In the genomic region with DNA sequence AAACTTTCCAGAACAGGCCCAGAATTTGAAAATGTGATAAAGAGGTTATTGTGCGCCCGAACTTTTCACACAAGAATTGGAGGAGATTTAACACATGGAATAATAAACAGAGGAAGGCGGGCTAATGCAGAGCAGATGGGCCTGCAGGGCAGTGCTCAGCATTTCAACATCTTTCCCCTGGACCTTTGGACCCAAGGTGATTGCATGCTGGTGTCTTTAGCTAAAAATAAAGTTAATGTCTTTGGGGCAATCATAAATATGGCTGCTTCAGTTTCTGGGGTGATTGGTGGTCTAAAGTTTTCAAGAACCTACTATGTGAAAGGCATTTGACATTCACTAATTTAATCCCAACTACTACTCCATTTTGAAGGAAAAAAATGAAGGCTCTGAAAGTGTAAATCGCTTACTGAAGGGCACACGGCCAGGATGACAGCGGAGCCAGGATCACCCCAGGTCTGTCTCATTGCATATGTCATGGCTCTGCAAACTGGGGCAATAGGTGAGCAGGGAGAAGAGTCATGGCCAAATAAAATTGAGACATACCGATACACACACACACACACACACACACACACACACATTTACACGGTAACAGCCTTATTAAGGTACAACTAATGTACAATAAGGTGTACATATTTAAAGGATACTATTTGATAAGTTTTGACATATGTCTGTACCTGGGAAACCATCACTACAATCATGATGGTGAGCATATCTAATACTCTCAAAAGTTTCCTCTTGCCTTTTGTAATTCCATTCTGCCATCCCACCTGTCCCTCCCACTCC, we compare ENCODE assay signal across 19 cellular contexts. TPM values are rescaled to one million over a fixed set of nuclear protein-coding genes. Genes with fewer than 3 reads are reported as not detected.
DNase-seq lines count a peak whose midpoint lies in the region; ATAC-seq and TF ChIP-seq lines count a peak whose summit lies in the region.
"Had no signal": no experiment of that assay in that cellular context is flagged by ENCODE, and none has a peak within 500 bp of the region (broad histone marks: within the 10 kb centered on the region; RNA-seq: fewer than 3 reads in every experiment).

No MANE protein-coding gene starts in this region.

- H3K4me1 ChIP-seq in HEK293 (ENCODE audit: control insufficient read depth, insufficient read depth, low read length) (no peaks in the 10 kb centered on the region), hepatocyte (ENCODE audit: insufficient read depth) (no peaks in the 10 kb centered on the region), right lobe of liver (peaks cover 0 to 6% (median 3%) of the 10 kb centered on the region in 4 donors), SJCRH30 (no peaks in the 10 kb centered on the region)
- H3K4me1 ChIP-seq: BE2C had no signal

- CTCF ChIA-PET in HEK293 (lab: Yijun Ruan, JAX) = no interaction called here

- 96% methylated on average over 8 of the region's 8 CpGs for WGBS in hepatocyte (ENCODE audit: low lambda C conversion rate, missing lambda C conversion rate)
- 40% methylated on average over 8 of the region's 8 CpGs for WGBS in right lobe of liver (ENCODE audit: insufficient coverage, low coverage, low lambda C conversion rate, missing lambda C conversion rate)

- intact Hi-C loops in right lobe of liver (cut with DNase I) = no loop called here

- no peaks in the 10 kb centered on the region for H3K27me3 ChIP-seq in hepatocyte
- no peaks in the 10 kb centered on the region for H3K27me3 ChIP-seq in right lobe of liver
- H3K27me3 ChIP-seq in SJCRH30 = no peaks in the 10 kb centered on the region
- H3K27me3 ChIP-seq: BE2C had no signal

- H3K9me3 ChIP-seq in HEK293 (ENCODE audit: control insufficient read depth, insufficient read depth, low read depth, low read length) (no peaks in the 10 kb centered on the region), hepatocyte (ENCODE audit: low read depth) (peaks cover 7% of the 10 kb centered on the region), right lobe of liver (no peaks in the 10 kb centered on the region), SJCRH30 (replicated peaks) (no peaks in the 10 kb centered on the region)
- H3K9me3 ChIP-seq: BE2C had no signal

- no peaks in the 10 kb centered on the region for H4K20me1 ChIP-seq in hepatocyte (ENCODE audit: insufficient read depth, poor library complexity, severe bottlenecking)

- H3K9me2 ChIP-seq in hepatocyte (replicated peaks; ENCODE audit: insufficient read depth) = no peaks in the 10 kb centered on the region

- ATAC-seq in right lobe of liver (peak; percentile 93 to 97 (median 94)), HG03108 (IDR thresholded peaks at IDR 0.05; ENCODE audit: unreplicated experiment) (no peak)

- DNase-seq in cerebellum (ENCODE audit: low spot score) (peak; percentile 31), hepatocyte (ENCODE audit: low spot score) (no peak), right lobe of liver (peak; percentile 34 to 82 (median 66)), occipital lobe (lab: John Stamatoyannopoulos, UW) (no peak), SJCRH30 (no peak), DMS53 (lab: John Stamatoyannopoulos, UW) (no peak)
- DNase-seq: ACHN; BE2C; CD4-positive, CD25-positive, alpha-beta regulatory T cell; CD8-positive, alpha-beta memory T cell; COR-L47; DMS 273 treated with DMSO at 0.1 percent for 48 hours; GDM1; GOT3; H7; KG1 had no signal

- POLR2A ChIA-PET in HEK293 (lab: Yijun Ruan, JAX) = no interaction called here

- H3K79me2 ChIP-seq in hepatocyte = no peaks in the 10 kb centered on the region

- no peak overlapping the region for H3K4me2 ChIP-seq in hepatocyte

- no peak overlapping the region for H3K27ac ChIP-seq in HEK293 (ENCODE audit: extremely low read depth, low read depth, low read length)
- peak overlapping the region; percentile 23 for H3K27ac ChIP-seq in hepatocyte
- peak overlapping the region in 2 of 3 donors; percentile 43 to 76 for H3K27ac ChIP-seq in right lobe of liver
- no peak overlapping the region for H3K27ac ChIP-seq in SJCRH30

- TF ChIP-seq CTCF in HEK293 (tag by site-specific recombination; IDR thresholded peaks at IDR 0.05) (no peak), hepatocyte (IDR thresholded peaks at IDR 0.05; ENCODE audit: poor library complexity) (no peak), right lobe of liver (IDR thresholded peaks at IDR 0.05) (no peak)

- TF ChIP-seq POLR2A in right lobe of liver (IDR thresholded peaks at IDR 0.05) = no peak

- no peak overlapping the region for H2AFZ ChIP-seq in hepatocyte

- H3K36me3 ChIP-seq in HEK293 (ENCODE audit: control insufficient read depth in 2 of 2, insufficient read depth in 1 of 2, low read length in 2 of 2) (peaks cover 0 to 16% of the 10 kb centered on the region in 2 experiments; a peak in 1 of 3 replicates), hepatocyte (replicated peaks; ENCODE audit: insufficient read depth, low read depth) (peaks cover 14% of the 10 kb centered on the region), right lobe of liver (peaks cover 0 to 9% (median 3%) of the 10 kb centered on the region in 4 donors), SJCRH30 (no peaks in the 10 kb centered on the region)
- H3K36me3 ChIP-seq: BE2C had no signal

- H3K4me3 ChIP-seq in HEK293 (ENCODE audit: low read depth, low read length) = no peak overlapping the region
- no peak overlapping the region for H3K4me3 ChIP-seq in hepatocyte
- no peak overlapping the region for H3K4me3 ChIP-seq in right lobe of liver
- no peak overlapping the region for H3K4me3 ChIP-seq in SJCRH30

TF ChIP-seq in HEK293, 187 proteins besides CTCF, POLR2A, EP300 and RAD21:
- TF ChIP-seq ZNF133 (tag by site-specific recombination; IDR thresholded peaks at IDR 0.05) (peak; percentile 98), ZNF560 (tag by site-specific recombination; IDR thresholded peaks at IDR 0.05; ENCODE audit: borderline replicate concordance) (no peak)

RNA-seq across cellular contexts. Expression of a gene that starts 34.5 kb away (rescaled TPM):
- total RNA-seq in cerebellum (13.2 TPM), hepatocyte (9.6 and 11.5 TPM in 2 replicates), right lobe of liver (10 to 100 TPM; 10.3 to 22.2 (median 14.4) TPM), occipital lobe (4.4 TPM)
- polyA plus RNA-seq in hepatocyte = 4.5 and 5.0 TPM in 2 replicates
- total RNA-seq in SJCRH30 (2014; rRNA removed; shearing (Covaris generic)) = 0.06 and 0.08 TPM in 2 replicates
- total RNA-seq: HT-29 had no signal
- polyA plus RNA-seq: CD4-positive, CD25-positive, alpha-beta regulatory T cell; CD8-positive, alpha-beta memory T cell had no signal

Comparison
In these comparisons a context has a peak if more than half of its experiments do, and no peak if none do; other contexts are left out.
1. H3K27ac ChIP-seq: peak in hepatocyte (single experiment) and right lobe of liver (2 of 3); none in HEK293 (single experiment) and SJCRH30 (single experiment).
2. DNase-seq: peak in cerebellum (single experiment) and right lobe of liver (3 of 3); none in hepatocyte (single experiment), occipital lobe (single experiment), SJCRH30 (0 of 2) and DMS53 (single experiment).